8 cellular contexts compared by ENCODE assay signal in the genomic region with DNA sequence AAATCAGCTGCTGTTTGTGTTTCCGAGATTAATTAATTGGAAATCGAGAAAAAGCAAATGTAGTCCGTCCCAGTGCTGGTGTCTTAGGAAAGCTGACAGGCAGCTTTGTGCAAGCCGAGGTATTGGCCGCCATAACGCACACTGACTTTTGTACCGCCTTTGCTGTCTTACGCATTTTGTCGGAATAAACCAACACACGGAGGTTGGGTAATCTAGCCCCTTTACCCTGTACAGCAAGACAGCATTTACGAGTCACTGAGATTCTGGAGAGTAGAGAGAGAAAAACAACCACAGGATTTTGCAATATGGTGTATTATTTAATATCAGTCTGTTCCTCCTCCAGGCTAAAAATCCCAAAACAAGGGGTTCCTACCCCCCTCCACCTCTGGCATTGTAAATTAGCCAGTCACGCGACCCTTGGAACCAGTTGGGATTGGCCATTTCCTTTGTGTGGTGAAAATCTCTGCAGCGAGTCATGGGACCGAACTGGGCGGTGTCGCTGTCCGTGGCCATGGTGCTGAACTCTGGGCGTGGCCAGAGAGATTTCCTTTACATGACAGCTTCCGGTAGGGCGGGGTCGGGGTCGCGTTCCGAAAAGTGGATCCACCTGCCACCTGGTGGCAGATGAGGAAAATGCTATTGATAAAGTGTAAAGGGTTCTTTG. TPM values are rescaled to one million over a fixed set of nuclear protein-coding genes. Genes with fewer than 3 reads are reported as not detected.
DNase-seq lines count a peak whose midpoint lies in the region; ATAC-seq, FAIRE-seq and TF ChIP-seq lines count a peak whose summit lies in the region.

No MANE protein-coding gene starts in this region.

- no peaks in the 10 kb centered on the region for H3K79me1 ChIP-seq in H1 (ENCODE audit: low read depth, low read length)

- H3K9me3 ChIP-seq in H1 (ENCODE audit: insufficient read depth in 2 of 2, low read depth in 1 of 2, low read length in 1 of 2) = no peaks in the 10 kb centered on the region

- peak; percentile 94 to 97 for TF ChIP-seq RAD21 in H1 (IDR thresholded peaks at IDR 0.05 in 1 of 2, conservative IDR thresholded peaks at IDR 0.05 in 1 of 2; ENCODE audit: low read depth in 2 of 2, low read length in 2 of 2)

- POLR2A ChIA-PET in activated CD8-positive, alpha-beta T cell treated with anti-CD3 and anti-CD28 coated beads for 36 hours (lab: Charles Lee) = no interaction called here
- POLR2A ChIA-PET in H1 (lab: Charles Lee; ENCODE audit: partially characterized antibody) = interaction anchor here (0.6 to 3.1 kb wide), 28 partner anchors 10 to 674 kb away, joined by 3 to 41 read pairs (median 5); a partner anchor contains a TSS

- intact Hi-C loops in activated CD8-positive, alpha-beta T cell treated with anti-CD3 and anti-CD28 coated beads for 36 hours (cut with micrococcal nuclease) = loop anchor here (5.0 kb wide), 1 partner anchor 169 kb away; no protein-coding TSS in a partner anchor

- no peaks in the 10 kb centered on the region for H3K36me3 ChIP-seq in H1 (ENCODE audit: control insufficient read depth in 2 of 4, insufficient read depth in 4 of 4, low read length in 3 of 4)

- DNase-seq in NCI-H748 (lab: John Stamatoyannopoulos, UW; ENCODE audit: unreplicated experiment) (peak; percentile 99), H1 (ENCODE audit: low read depth in 1 of 2, low spot score in 2 of 2) (peak; percentile 98 to 99), lung microvascular endothelial cell (ENCODE audit: low read depth in 2 of 2) (peak; percentile 71 to 85)
- DNase-seq in activated CD8-positive, alpha-beta T cell treated with anti-CD3 and anti-CD28 coated beads for 36 hours = peak; percentile 88
- peak; percentile 10 to 15 (median 12) for DNase-seq in stimulated activated CD4-positive, alpha-beta T cell treated with anti-CD3 and anti-CD28 coated beads, TNF-alpha, amount 100 ng/mL, for 4 hours (ENCODE audit: low read depth in 3 of 3)

- H3K23me2 ChIP-seq in H1 (ENCODE audit: low read depth, low read length) = peaks cover 8% of the 10 kb centered on the region

- TF ChIP-seq CTCF in GM12872 (IDR thresholded peaks at IDR 0.05; ENCODE audit: insufficient read depth, low read depth, low read length) = peak; percentile 38; the same call in 2 of the 3 replicates
- TF ChIP-seq CTCF in activated CD8-positive, alpha-beta T cell treated with anti-CD3 and anti-CD28 coated beads for 36 hours (IDR thresholded peaks at IDR 0.05) = peak; percentile 65
- TF ChIP-seq CTCF in H1 (IDR thresholded peaks at IDR 0.05; ENCODE audit: control extremely low read depth in 1 of 3, insufficient read depth in 1 of 3, low read depth in 1 of 3, low read length in 3 of 3) = peak; percentile 56 to 93 (median 76)

- H3K9me3 Mint-ChIP-seq in activated CD8-positive, alpha-beta T cell treated with anti-CD3 and anti-CD28 coated beads for 36 hours = no peaks in the 10 kb centered on the region

- H2BK15ac ChIP-seq in H1 (ENCODE audit: low read length) = no peak overlapping the region

- peak overlapping the region; percentile 2; the same call in 1 of the 2 replicates for H2BK5ac ChIP-seq in H1 (ENCODE audit: low read depth, low read length)

- ATAC-seq in HG03575 (IDR thresholded peaks at IDR 0.05; ENCODE audit: extremely low read depth, insufficient number of reproducible peaks, low FRiP score, unreplicated experiment) (peak; percentile 75), HG02571 (IDR thresholded peaks at IDR 0.05; ENCODE audit: unreplicated experiment) (no peak)
- peak; percentile 77 for ATAC-seq in activated CD8-positive, alpha-beta T cell treated with anti-CD3 and anti-CD28 coated beads for 36 hours

- H4K91ac ChIP-seq in H1 (replicated peaks; ENCODE audit: insufficient read length, low read length) = no peak overlapping the region

- H3K4me3 ChIP-seq in H1 (ENCODE audit: extremely low read depth in 1 of 4, insufficient read depth in 2 of 4, low read depth in 3 of 4, low read length in 4 of 4) = peak overlapping the region; percentile 71 to 86 (median 74)

- 2% methylated on average over 25 of the region's 25 CpGs; no CpG with 5 or more reads in 1 of the 2 experiments for WGBS in H1 (ENCODE audit: extremely low coverage in 1 of 2, insufficient coverage in 1 of 2, insufficient read length in 1 of 2, insufficient replicate concordance in 2 of 2, low coverage in 1 of 2, low lambda C conversion rate in 2 of 2, missing lambda C conversion rate in 1 of 2), 2 experiments

- H3K4me1 Mint-ChIP-seq in activated CD8-positive, alpha-beta T cell treated with anti-CD3 and anti-CD28 coated beads for 36 hours (ENCODE audit: low read depth) = no peaks in the 10 kb centered on the region

- H2BK20ac ChIP-seq in H1 (ENCODE audit: low read length) = no peak overlapping the region

- peaks cover 10% of the 10 kb centered on the region for H3K27me3 Mint-ChIP-seq in activated CD8-positive, alpha-beta T cell treated with anti-CD3 and anti-CD28 coated beads for 36 hours

- FAIRE-seq in H1 (lab: Jason Lieb, UNC) = peak; percentile 100

- CTCF ChIA-PET in activated CD8-positive, alpha-beta T cell treated with anti-CD3 and anti-CD28 coated beads for 36 hours (lab: Charles Lee) = interaction anchor here (0.6 to 1.6 kb wide), 6 partner anchors 43 to 330 kb away, joined by 3 to 5 read pairs (median 3); no protein-coding TSS in a partner anchor
- CTCF ChIA-PET in H1 (lab: Charles Lee; ENCODE audit: partially characterized antibody) = interaction anchor here (0.7 to 3.9 kb wide), 42 partner anchors 8 to 1918 kb away, joined by 3 to 141 read pairs (median 6); a partner anchor contains a TSS

- H2AK5ac ChIP-seq in H1 (ENCODE audit: low read depth, low read length) = no peak overlapping the region

- H4K20me1 ChIP-seq in H1 (replicated peaks in 1 of 2; ENCODE audit: control insufficient read depth in 1 of 2, insufficient read depth in 2 of 2, low read length in 2 of 2) = no peaks in the 10 kb centered on the region

- peak overlapping the region; percentile 34 for H4K5ac ChIP-seq in H1 (ENCODE audit: insufficient read length, low read depth, low read length)

- TF ChIP-seq EP300 in H1 (IDR thresholded peaks at IDR 0.05; ENCODE audit: borderline replicate concordance in 1 of 2, low read depth in 2 of 2, low read length in 2 of 2) = peak in 1 of 2 experiments; percentile 99; a peak in 2 of 3 replicates

- peak overlapping the region; percentile 87 to 93 for H3K4me2 ChIP-seq in H1 (ENCODE audit: insufficient read depth in 1 of 2, low read depth in 2 of 2, low read length in 2 of 2)

- TF ChIP-seq POLR2A in H1 (IDR thresholded peaks at IDR 0.05; ENCODE audit: control extremely low read depth in 1 of 2, low read depth in 2 of 2, low read length in 2 of 2) = peak; percentile 94 to 96

- H4K8ac ChIP-seq in H1 (ENCODE audit: extremely low read depth, insufficient read depth, low read length) = no peak overlapping the region

- no peak overlapping the region for H3K4ac ChIP-seq in H1 (replicated peaks; ENCODE audit: insufficient read length, low read depth, low read length)

- H3K9ac ChIP-seq in H1 (replicated peaks in 1 of 4; ENCODE audit: extremely low read depth in 1 of 4, low read depth in 3 of 4, low read length in 3 of 4) = peak overlapping the region; percentile 66 to 90 (median 80)

- no peak overlapping the region for H3K4me3 Mint-ChIP-seq in activated CD8-positive, alpha-beta T cell treated with anti-CD3 and anti-CD28 coated beads for 36 hours

- H3K79me2 ChIP-seq in H1 (ENCODE audit: control insufficient read depth in 1 of 2, insufficient read depth in 2 of 2, low read length in 2 of 2) = no peaks in the 10 kb centered on the region

- no peaks in the 10 kb centered on the region for H3K36me3 Mint-ChIP-seq in activated CD8-positive, alpha-beta T cell treated with anti-CD3 and anti-CD28 coated beads for 36 hours (ENCODE audit: low read depth)

- 0 out of 7 replicates have a peak, but pooled peaks cover 0 to 1% (median 0%) of the 10 kb centered on the region in 4 experiments for H3K27me3 ChIP-seq in H1 (replicated peaks in 1 of 4; ENCODE audit: control insufficient read depth in 3 of 4, extremely low read depth in 1 of 4, insufficient read depth in 3 of 4, low read length in 3 of 4)

- H3K23ac ChIP-seq in H1 (ENCODE audit: insufficient read length) = no peak overlapping the region

- peaks cover 0 to 8% (median 6%) of the 10 kb centered on the region in 4 experiments; a peak in 3 of 7 replicates for H3K4me1 ChIP-seq in H1 (replicated peaks in 1 of 4; ENCODE audit: control insufficient read depth in 3 of 4, insufficient read depth in 4 of 4, low read length in 3 of 4)

- peak overlapping the region; percentile 97 for H2AFZ ChIP-seq in H1 (ENCODE audit: low read length)

- no peak overlapping the region for H3K14ac ChIP-seq in H1 (ENCODE audit: insufficient read length)

- peak overlapping the region; percentile 97 for H3K27ac ChIP-seq in H1 (ENCODE audit: low read depth, low read length)

- H2BK12ac ChIP-seq in H1 (ENCODE audit: low read depth, low read length) = no peak overlapping the region; the same call in 1 of the 2 replicates

- H3K18ac ChIP-seq in H1 (ENCODE audit: extremely low read depth, low read length) = no peak overlapping the region

- no peak overlapping the region for H3K27ac Mint-ChIP-seq in activated CD8-positive, alpha-beta T cell treated with anti-CD3 and anti-CD28 coated beads for 36 hours

- H3K56ac ChIP-seq in H1 (replicated peaks; ENCODE audit: insufficient read length, low read depth, low read length) = no peak overlapping the region

- H2BK120ac ChIP-seq in H1 (replicated peaks; ENCODE audit: low read depth, low read length) = no peak overlapping the region

RNA-seq across cellular contexts. Expression of a gene that starts 10.3 kb away (rescaled TPM):
- not detected for total RNA-seq in activated CD8-positive, alpha-beta T cell treated with anti-CD3 and anti-CD28 coated beads for 36 hours
- total RNA-seq in H1 (2021; fragmentation: NEBNext Ultra II Directional; extraction: Animal tissue kit (Norgen Biotek cat#: 25700)) = 0.04 and 0.08 TPM in 2 replicates
- 0.03 and 0.05 TPM in 2 replicates for polyA plus RNA-seq in H1 (2011; rRNA removed)
- 0.08 TPM for polyA plus RNA-seq in H1 (2011; cell fraction: cytosol; rRNA removed)
- 0.10 TPM for polyA plus RNA-seq in H1 (2011; cell fraction: nucleus; rRNA removed)
- polyA plus RNA-seq in H1 (2012, experiment 1 of 2) = 0.01 to 0.05 TPM (median 0.04 TPM) in 3 of 4 replicates, not detected in the other
- not detected for polyA plus RNA-seq in H1 (2012, experiment 2 of 2)
- 0.06 TPM for polyA plus RNA-seq in H1 (2013, experiment 1 of 2)
- 0.06 TPM for polyA plus RNA-seq in H1 (2013, experiment 2 of 2)
- polyA minus RNA-seq in H1 (2011; rRNA and poly(A)+ RNA removed) = 0.17 and 0.35 TPM in 2 replicates
- not detected for polyA minus RNA-seq in H1 (2011; cell fraction: cytosol; rRNA and poly(A)+ RNA removed)
- 0.40 TPM for polyA minus RNA-seq in H1 (2011; cell fraction: nucleus; rRNA and poly(A)+ RNA removed)
- total RNA-seq in lung microvascular endothelial cell = not detected in 2 replicates

RNA-seq across cellular contexts. Expression of a gene that starts 53.5 kb away (rescaled TPM):
- not detected for total RNA-seq in activated CD8-positive, alpha-beta T cell treated with anti-CD3 and anti-CD28 coated beads for 36 hours
- 25.6 and 28.8 TPM in 2 replicates for total RNA-seq in H1 (2021; fragmentation: NEBNext Ultra II Directional; extraction: Animal tissue kit (Norgen Biotek cat#: 25700))
- polyA plus RNA-seq in H1 (2011; rRNA removed) = 29.2 and 38.0 TPM in 2 replicates
- 30.5 TPM for polyA plus RNA-seq in H1 (2011; cell fraction: cytosol; rRNA removed)
- polyA plus RNA-seq in H1 (2011; cell fraction: nucleus; rRNA removed) = 39.1 TPM
- 17.7 to 26.3 TPM (median 18.7 TPM) in 4 replicates for polyA plus RNA-seq in H1 (2012, experiment 1 of 2)
- polyA plus RNA-seq in H1 (2012, experiment 2 of 2) = 14.0 TPM
- 30.6 TPM for polyA plus RNA-seq in H1 (2013, experiment 1 of 2)
- polyA plus RNA-seq in H1 (2013, experiment 2 of 2) = 26.6 TPM
- 27.5 and 28.1 TPM in 2 replicates for polyA minus RNA-seq in H1 (2011; rRNA and poly(A)+ RNA removed)
- 26.5 TPM for polyA minus RNA-seq in H1 (2011; cell fraction: cytosol; rRNA and poly(A)+ RNA removed)
- polyA minus RNA-seq in H1 (2011; cell fraction: nucleus; rRNA and poly(A)+ RNA removed) = 48.7 TPM
- total RNA-seq in lung microvascular endothelial cell = 1.3 and 2.2 TPM in 2 replicates

RNA-seq across cellular contexts. Expression of a gene that starts 59.4 kb away (rescaled TPM):
- total RNA-seq in activated CD8-positive, alpha-beta T cell treated with anti-CD3 and anti-CD28 coated beads for 36 hours = not detected
- total RNA-seq in H1 (2021; fragmentation: NEBNext Ultra II Directional; extraction: Animal tissue kit (Norgen Biotek cat#: 25700)) = 3.4 and 4.0 TPM in 2 replicates
- polyA plus RNA-seq in H1 (2011; rRNA removed) = 1.6 and 1.8 TPM in 2 replicates
- polyA plus RNA-seq in H1 (2011; cell fraction: cytosol; rRNA removed) = 1.8 TPM
- 6.7 TPM for polyA plus RNA-seq in H1 (2011; cell fraction: nucleus; rRNA removed)
- 1.2 to 1.5 TPM (median 1.4 TPM) in 4 replicates for polyA plus RNA-seq in H1 (2012, experiment 1 of 2)
- polyA plus RNA-seq in H1 (2012, experiment 2 of 2) = 0.17 TPM
- polyA plus RNA-seq in H1 (2013, experiment 1 of 2) = 2.4 TPM
- 1.8 TPM for polyA plus RNA-seq in H1 (2013, experiment 2 of 2)
- 6.7 and 7.0 TPM in 2 replicates for polyA minus RNA-seq in H1 (2011; rRNA and poly(A)+ RNA removed)
- polyA minus RNA-seq in H1 (2011; cell fraction: cytosol; rRNA and poly(A)+ RNA removed) = 10.8 TPM
- 19.5 TPM for polyA minus RNA-seq in H1 (2011; cell fraction: nucleus; rRNA and poly(A)+ RNA removed)
- 0.22 and 0.60 TPM in 2 replicates for total RNA-seq in lung microvascular endothelial cell

Comparison
In these comparisons a context has a peak if more than half of its experiments do, and no peak if none do; other contexts are left out.
1. DNase-seq: peak in every context shown above with its lines; median percentile 99 in NCI-H748; 98 in H1; 88 in activated CD8-positive, alpha-beta T cell treated with anti-CD3 and anti-CD28 coated beads for 36 hours; 78 in lung microvascular endothelial cell; 12 in stimulated activated CD4-positive, alpha-beta T cell treated with anti-CD3 and anti-CD28 coated beads, TNF-alpha, amount 100 ng/mL, for 4 hours.